ENCODE assay signal across 12 cellular contexts in the genomic region with DNA sequence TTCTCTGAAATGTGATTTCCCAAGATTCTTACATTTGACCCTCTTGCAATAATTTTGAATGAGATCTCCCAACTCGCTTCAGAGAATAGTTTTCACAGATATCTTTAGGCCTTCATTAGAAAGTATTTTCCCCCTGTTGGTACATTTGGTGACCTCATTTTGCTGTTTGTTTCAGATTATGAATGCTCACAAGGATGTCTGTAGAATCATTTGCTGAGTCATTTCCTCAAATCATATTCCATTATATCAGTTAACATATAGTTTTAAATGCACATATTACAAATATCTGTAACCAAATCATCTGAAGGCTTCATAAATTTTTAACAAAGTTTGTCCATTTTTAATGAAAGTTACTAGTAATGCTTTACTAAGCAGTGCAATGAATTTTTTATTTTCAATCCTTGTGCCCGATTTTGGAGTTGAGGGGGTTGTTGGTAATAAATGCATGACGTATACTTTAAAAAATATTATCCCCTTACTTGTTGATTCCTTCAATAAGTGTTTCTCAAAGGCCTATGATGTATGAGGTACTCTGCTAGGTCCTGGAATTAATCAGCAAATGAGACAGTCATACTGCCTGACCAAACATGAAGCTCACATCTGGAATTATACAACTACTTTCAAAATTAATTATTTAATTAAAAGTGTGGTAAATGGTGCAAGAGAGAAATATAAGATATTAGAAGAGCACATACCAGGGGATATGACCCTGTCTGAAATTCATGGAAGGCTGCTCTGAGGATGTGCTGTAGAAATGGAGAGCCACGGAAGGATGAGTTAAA.
DNase-seq lines count a peak whose midpoint lies in the region; ATAC-seq and TF ChIP-seq lines count a peak whose summit lies in the region.
"Had no signal": no experiment of that assay in that cellular context is flagged by ENCODE, and none has a peak within 500 bp of the region (broad histone marks: within the 10 kb centered on the region; RNA-seq: fewer than 3 reads in every experiment).

No MANE protein-coding gene starts in this region.

- peak overlapping the region; percentile 30 for H3K27ac Mint-ChIP-seq in activated CD4-positive, alpha-beta memory T cell treated with anti-CD3 and anti-CD28 coated beads for 36 hours
- H3K27ac Mint-ChIP-seq in progenitor cell of endocrine pancreas = no peak overlapping the region

- H3K27me3 ChIP-seq in BJ (ENCODE audit: control insufficient read depth, insufficient read depth, low read length) = no peaks in the 10 kb centered on the region

- peaks cover 14% of the 10 kb centered on the region for H3K36me3 Mint-ChIP-seq in activated CD4-positive, alpha-beta memory T cell treated with anti-CD3 and anti-CD28 coated beads for 36 hours
- H3K36me3 Mint-ChIP-seq in progenitor cell of endocrine pancreas (ENCODE audit: insufficient read depth) = no peaks in the 10 kb centered on the region

- H3K4me3 Mint-ChIP-seq in activated CD4-positive, alpha-beta memory T cell treated with anti-CD3 and anti-CD28 coated beads for 36 hours = no peak overlapping the region
- no peak overlapping the region for H3K4me3 Mint-ChIP-seq in progenitor cell of endocrine pancreas (ENCODE audit: low read depth)
- H3K4me3 Mint-ChIP-seq: activated B cell treated with CpG ODN at 0.5 μM for 24 hours had no signal

- H3K4me3 ChIP-seq in BJ (ENCODE audit: low read depth, low read length) = no peak overlapping the region
- no peak overlapping the region for H3K4me3 ChIP-seq in fibroblast of pulmonary artery (replicated peaks; ENCODE audit: low read depth, low read length)

- H3K27me3 Mint-ChIP-seq in activated CD4-positive, alpha-beta memory T cell treated with anti-CD3 and anti-CD28 coated beads for 36 hours = no peaks in the 10 kb centered on the region
- H3K27me3 Mint-ChIP-seq in progenitor cell of endocrine pancreas = peaks cover 7% of the 10 kb centered on the region
- H3K27me3 Mint-ChIP-seq: activated B cell treated with CpG ODN at 0.5 μM for 24 hours had no signal

- TF ChIP-seq CTCF in BJ (IDR thresholded peaks at IDR 0.05; ENCODE audit: insufficient read depth, low read depth, low read length) = no peak
- no peak for TF ChIP-seq CTCF in fibroblast of pulmonary artery (IDR thresholded peaks at IDR 0.05; ENCODE audit: low read length, missing control alignments)
- TF ChIP-seq CTCF in progenitor cell of endocrine pancreas (IDR thresholded peaks at IDR 0.05; ENCODE audit: unreplicated experiment) = no peak

- CTCF ChIA-PET in BJ (lab: Yijun Ruan, JAX) = interaction anchor here (0.6 to 1.8 kb wide), 2 partner anchors 9 to 130 kb away, joined by 4 read pairs; no protein-coding TSS in a partner anchor
- CTCF ChIA-PET in activated CD4-positive, alpha-beta memory T cell treated with anti-CD3 and anti-CD28 coated beads for 36 hours (lab: Charles Lee) = interaction anchor here (1.2 to 1.3 kb wide), 2 partner anchors 8 to 14 kb away, joined by 3 to 6 read pairs; no protein-coding TSS in a partner anchor

- peaks cover 50% of the 10 kb centered on the region for H3K4me1 Mint-ChIP-seq in activated CD4-positive, alpha-beta memory T cell treated with anti-CD3 and anti-CD28 coated beads for 36 hours (ENCODE audit: low read depth)
- peaks cover 9% of the 10 kb centered on the region for H3K4me1 Mint-ChIP-seq in progenitor cell of endocrine pancreas (ENCODE audit: low read depth)

- H3K36me3 ChIP-seq in BJ (ENCODE audit: control insufficient read depth, insufficient read depth, low read length) = no peaks in the 10 kb centered on the region

- ATAC-seq in HG02798 (IDR thresholded peaks at IDR 0.05; ENCODE audit: poor library complexity, unreplicated experiment) (no peak), GM21825 (IDR thresholded peaks at IDR 0.05; ENCODE audit: unreplicated experiment) (no peak)

- POLR2A ChIA-PET in BJ (lab: Charles Lee) = no interaction called here
- POLR2A ChIA-PET in activated CD4-positive, alpha-beta memory T cell treated with anti-CD3 and anti-CD28 coated beads for 36 hours (lab: Charles Lee) = interaction anchor here (1.0 to 4.7 kb wide), 6 partner anchors 13 to 193 kb away, joined by 3 to 31 read pairs (median 8); no protein-coding TSS in a partner anchor

- DNase-seq in BJ (ENCODE audit: low read depth) (peak; percentile 33), HCEC 1CT (peak; percentile 63), fibroblast of pulmonary artery (ENCODE audit: low read depth) (peak; percentile 70), kidney tubule cell (ENCODE audit: low spot score) (no peak), progenitor cell of endocrine pancreas (ENCODE audit: low spot score, unreplicated experiment) (no peak)
- DNase-seq in activated CD4-positive, alpha-beta memory T cell treated with anti-CD3 and anti-CD28 coated beads for 36 hours = no peak
- DNase-seq: activated B cell treated with CpG ODN at 0.5 μM for 24 hours, COR-L47, kidney, NCI-H2107 had no signal

- peaks cover 18% of the 10 kb centered on the region for H3K9me3 Mint-ChIP-seq in activated CD4-positive, alpha-beta memory T cell treated with anti-CD3 and anti-CD28 coated beads for 36 hours
- H3K9me3 Mint-ChIP-seq in progenitor cell of endocrine pancreas (ENCODE audit: low read depth) = peaks cover 8% of the 10 kb centered on the region

- intact Hi-C loops in activated CD4-positive, alpha-beta memory T cell treated with anti-CD3 and anti-CD28 coated beads for 36 hours (cut with micrococcal nuclease) = loop anchor here (5.0 kb wide), 2 partner anchors 191 to 301 kb away; no protein-coding TSS in a partner anchor

Comparison
In these comparisons a context has a peak if more than half of its experiments do, and no peak if none do; other contexts are left out.
1. DNase-seq: peak in BJ (single experiment), HCEC 1CT (single experiment) and fibroblast of pulmonary artery (single experiment); none in activated CD4-positive, alpha-beta memory T cell treated with anti-CD3 and anti-CD28 coated beads for 36 hours (single experiment), kidney tubule cell (single experiment) and progenitor cell of endocrine pancreas (single experiment).